Comparison of ENCODE assay signal across 9 cellular contexts in the genomic region with DNA sequence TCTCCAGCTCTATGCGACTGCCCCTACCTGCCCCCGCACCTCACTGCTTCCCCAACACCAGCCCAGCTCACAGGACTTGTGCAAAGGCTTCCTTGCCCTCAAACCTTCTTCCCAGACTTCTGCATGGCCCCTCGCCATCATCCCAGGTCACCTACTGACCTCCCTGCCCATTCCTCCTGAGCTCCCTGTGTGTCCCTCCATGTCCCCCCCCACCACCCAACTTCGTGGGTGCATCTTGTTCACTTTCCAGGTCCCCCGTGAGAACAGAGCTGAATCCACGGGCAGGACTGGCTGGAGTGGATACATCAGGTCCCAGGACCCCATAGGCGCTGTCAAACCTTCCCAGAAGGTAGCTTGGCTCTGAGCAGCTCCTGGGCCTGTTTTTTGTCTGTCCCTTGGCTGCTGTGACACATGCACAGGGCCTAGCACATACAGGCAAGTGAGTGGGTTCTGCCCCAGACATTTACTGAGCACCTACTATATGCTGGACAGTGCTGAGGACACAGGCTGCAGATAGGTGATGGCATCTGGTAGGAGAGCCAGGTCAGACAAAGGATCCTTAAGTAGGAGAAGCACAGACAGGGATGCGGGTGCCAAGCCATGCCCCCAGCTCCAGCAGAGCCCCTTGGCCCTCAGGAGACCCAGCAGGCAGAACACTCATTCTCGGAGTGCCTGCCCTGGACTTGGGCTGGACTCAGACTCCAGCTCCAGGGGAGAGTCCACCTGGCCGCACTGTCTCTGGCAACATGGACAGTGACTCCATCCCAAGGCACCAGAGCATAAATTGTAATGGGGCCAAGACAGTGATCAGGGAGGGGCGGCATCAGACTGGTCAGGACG. TPM values are rescaled to one million over a fixed set of nuclear protein-coding genes. Genes with fewer than 3 reads are reported as not detected.
DNase-seq lines count a peak whose midpoint lies in the region; ATAC-seq and TF ChIP-seq lines count a peak whose summit lies in the region.
"Had no signal": no experiment of that assay in that cellular context is flagged by ENCODE, and none has a peak within 500 bp of the region (broad histone marks: within the 10 kb centered on the region; RNA-seq: fewer than 3 reads in every experiment).

No MANE protein-coding gene starts in this region.

- TF ChIP-seq POLR2A in right lobe of liver (IDR thresholded peaks at IDR 0.05), result no peak

- H3K9me3 ChIP-seq in ascending aorta, result no peaks in the 10 kb centered on the region
- no peaks in the 10 kb centered on the region for H3K9me3 ChIP-seq in right lobe of liver
- no peaks in the 10 kb centered on the region for H3K9me3 ChIP-seq in stomach smooth muscle (ENCODE audit: control insufficient read depth in 2 of 2, low read length in 2 of 2)

- ATAC-seq in right lobe of liver (peak in 3 of 4 donors; percentile 1 to 14 (median 2)), GM18519 (IDR thresholded peaks at IDR 0.05; ENCODE audit: low FRiP score, unreplicated experiment) (no peak), HG02973 (IDR thresholded peaks at IDR 0.05; ENCODE audit: unreplicated experiment) (no peak)

- intact Hi-C loops in ascending aorta (cut with DNase I), result loop anchor here (2.0 kb wide), 1 partner anchor 20 kb away; no protein-coding TSS in a partner anchor
- intact Hi-C loops in right lobe of liver (cut with DNase I), result loop anchor here in 1 of 2 donors (10.0 kb wide), 1 partner anchor 186 kb away; no protein-coding TSS in a partner anchor

- no peak for TF ChIP-seq CTCF in HL-60 (IDR thresholded peaks at IDR 0.05; ENCODE audit: insufficient read depth, low read length)
- no peak for TF ChIP-seq CTCF in ascending aorta (IDR thresholded peaks at IDR 0.05)
- TF ChIP-seq CTCF in right lobe of liver (IDR thresholded peaks at IDR 0.05), result no peak

- H3K27ac ChIP-seq in HL-60 (replicated peaks), result peak overlapping the region; percentile 88
- peak overlapping the region; percentile 67 to 72 for H3K27ac ChIP-seq in ascending aorta
- peak overlapping the region; percentile 13 to 78 (median 47) for H3K27ac ChIP-seq in right lobe of liver
- H3K27ac ChIP-seq in stomach smooth muscle (ENCODE audit: low read length), result peak overlapping the region; percentile 60

- H3K4me3 ChIP-seq in HL-60 (replicated peaks; ENCODE audit: insufficient read depth, low read length) (no peak overlapping the region), ascending aorta (no peak overlapping the region), right lobe of liver (no peak overlapping the region), stomach smooth muscle (ENCODE audit: low read length in 2 of 2) (peak overlapping the region in 1 of 2 donors; percentile 49)
- H3K4me3 ChIP-seq: lung had no signal

- 83% methylated on average over 8 of the region's 12 CpGs for WGBS in right lobe of liver (ENCODE audit: insufficient coverage, low coverage, low lambda C conversion rate, missing lambda C conversion rate)

- DNase-seq in HL-60 (ENCODE audit: low read depth in 1 of 2, low spot score in 1 of 2) (no peak), ascending aorta (ENCODE audit: low spot score in 2 of 2) (peak in 1 of 2 donors; percentile 63), right lobe of liver (peak; percentile 31 to 67 (median 63)), NCI-H1105 treated with DMSO at 0.1 percent for 48 hours (lab: John Stamatoyannopoulos, UW) (no peak), NCI-H2081 treated with DMSO at 0.1 percent for 48 hours (lab: John Stamatoyannopoulos, UW) (no peak)

- no peaks in the 10 kb centered on the region for H3K27me3 ChIP-seq in HL-60 (ENCODE audit: insufficient read depth, poor library complexity, severe bottlenecking)
- H3K27me3 ChIP-seq in ascending aorta, result no peaks in the 10 kb centered on the region
- no peaks in the 10 kb centered on the region for H3K27me3 ChIP-seq in right lobe of liver
- H3K27me3 ChIP-seq in stomach smooth muscle (ENCODE audit: control insufficient read depth in 1 of 2, insufficient read depth in 2 of 2, low read length in 2 of 2), result no peaks in the 10 kb centered on the region

- H3K9ac ChIP-seq in stomach smooth muscle (ENCODE audit: low read length in 2 of 2), result peak overlapping the region in 1 of 2 donors; percentile 43

- peaks cover 0 to 22% of the 10 kb centered on the region in 2 donors for H3K4me1 ChIP-seq in ascending aorta
- H3K4me1 ChIP-seq in right lobe of liver, result peaks cover 0 to 25% (median 6%) of the 10 kb centered on the region in 4 donors
- H3K4me1 ChIP-seq in stomach smooth muscle (ENCODE audit: control insufficient read depth, insufficient read depth, low read length), result peaks cover 27% of the 10 kb centered on the region

- peaks cover 29% of the 10 kb centered on the region in 2 donors for H3K36me3 ChIP-seq in ascending aorta
- peaks cover 0 to 21% (median 6%) of the 10 kb centered on the region in 4 donors for H3K36me3 ChIP-seq in right lobe of liver
- peaks cover 14 to 18% of the 10 kb centered on the region in 2 donors for H3K36me3 ChIP-seq in stomach smooth muscle (ENCODE audit: control insufficient read depth in 2 of 2, insufficient read depth in 2 of 2, low read length in 2 of 2)

RNA-seq across cellular contexts. Expression of gene NINJ1, which starts 15.0 kb away (rescaled TPM):
- total RNA-seq in ascending aorta, result 156 TPM
- 100 to 1,000 TPM in 1 of 6 experiments, 10 to 100 TPM in 5; 35.6 to 103 (median 65.1) TPM for total RNA-seq in right lobe of liver

RNA-seq across cellular contexts. Expression of gene CARD19, which starts 23.1 kb away (rescaled TPM):
- total RNA-seq in ascending aorta, result 212 TPM
- total RNA-seq in right lobe of liver, result 10 to 100 TPM in 3 of 6 experiments, 1 to 10 TPM in 3; 6.3 to 31.7 (median 12.1) TPM

Comparison
In these comparisons a context has a peak if more than half of its experiments do, and no peak if none do; other contexts are left out.
1. DNase-seq: peak in right lobe of liver (3 of 3); none in HL-60 (0 of 2), NCI-H1105 treated with DMSO at 0.1 percent for 48 hours (single experiment) and NCI-H2081 treated with DMSO at 0.1 percent for 48 hours (single experiment).
2. ATAC-seq: peak in right lobe of liver (3 of 4); none in GM18519 (single experiment) and HG02973 (single experiment).
3. Peak in every context shown above with its lines, with median percentiles within 50 percentile points of each other: H3K27ac ChIP-seq.